1 cellular context compared by ENCODE assay signal in the genomic region with DNA sequence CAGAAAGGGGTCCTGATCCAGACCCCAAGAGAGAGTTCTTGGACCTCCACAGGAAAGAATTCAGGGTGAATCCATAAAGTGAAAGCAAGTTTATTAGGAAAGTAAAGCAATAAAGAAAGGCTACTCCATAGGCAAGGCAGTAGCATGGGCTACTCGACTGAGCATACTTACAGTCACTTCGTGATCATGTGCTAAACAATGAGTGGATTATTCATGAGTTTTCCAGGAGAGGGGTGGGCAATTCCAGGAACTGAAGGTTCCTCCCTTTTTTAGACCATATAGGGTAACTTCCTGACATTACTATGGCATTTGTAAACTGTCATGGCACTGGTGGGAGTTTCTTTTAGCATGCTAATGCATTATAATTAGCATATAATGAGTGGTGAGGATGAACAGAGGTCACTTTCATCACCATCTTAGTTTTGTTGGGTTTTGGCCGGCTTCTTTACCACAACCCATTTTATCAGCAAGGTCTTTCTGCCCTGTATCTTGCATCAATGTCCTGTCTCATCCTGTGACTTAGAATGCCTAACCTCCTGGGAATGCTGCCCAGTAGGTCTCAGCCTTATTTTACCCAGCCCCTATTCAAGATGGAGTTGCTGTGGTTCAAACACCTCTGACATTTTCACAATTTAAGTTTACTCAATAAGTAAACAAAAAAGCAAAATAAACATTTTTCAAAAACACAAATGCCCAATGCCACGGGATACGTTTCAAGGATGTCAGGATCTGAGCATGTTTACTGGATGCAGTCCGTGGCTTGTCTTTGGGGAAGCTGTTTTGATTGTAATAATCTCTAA.
TF ChIP-seq lines count a peak whose summit lies in the region.

No MANE protein-coding gene starts in this region.

TF ChIP-seq in K562, 482 proteins besides CTCF, POLR2A, EP300 and RAD21 (continued from another document and continues in another):
- TF ChIP-seq ZNF311 (CRISPR knock-in tag; IDR thresholded peaks at IDR 0.05), result peak; percentile 99
- TF ChIP-seq THRAP3 (IDR thresholded peaks at IDR 0.05; ENCODE audit: borderline replicate concordance), result no peak
- TF ChIP-seq, protein P1, sequence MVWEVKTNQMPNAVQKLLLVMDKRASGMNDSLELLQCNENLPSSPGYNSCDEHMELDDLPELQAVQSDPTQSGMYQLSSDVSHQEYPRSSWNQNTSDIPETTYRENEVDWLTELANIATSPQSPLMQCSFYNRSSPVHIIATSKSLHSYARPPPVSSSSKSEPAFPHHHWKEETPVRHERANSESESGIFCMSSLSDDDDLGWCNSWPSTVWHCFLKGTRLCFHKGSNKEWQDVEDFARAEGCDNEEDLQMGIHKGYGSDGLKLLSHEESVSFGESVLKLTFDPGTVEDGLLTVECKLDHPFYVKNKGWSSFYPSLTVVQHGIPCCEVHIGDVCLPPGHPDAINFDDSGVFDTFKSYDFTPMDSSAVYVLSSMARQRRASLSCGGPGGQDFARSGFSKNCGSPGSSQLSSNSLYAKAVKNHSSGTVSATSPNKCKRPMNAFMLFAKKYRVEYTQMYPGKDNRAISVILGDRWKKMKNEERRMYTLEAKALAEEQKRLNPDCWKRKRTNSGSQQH (CRISPR knock-in tag; IDR thresholded peaks at IDR 0.05), result peak; percentile 96
- peak; percentile 96 for TF ChIP-seq ZNF239 (CRISPR knock-in tag; IDR thresholded peaks at IDR 0.05)
- peak; percentile 94 for TF ChIP-seq ZNF347 (CRISPR knock-in tag; IDR thresholded peaks at IDR 0.05; ENCODE audit: low read depth)
- no peak for TF ChIP-seq JUNB (CRISPR knock-in tag; conservative IDR thresholded peaks at IDR 0.05)
- no peak for TF ChIP-seq HDAC6 (IDR thresholded peaks at IDR 0.05; ENCODE audit: low read depth, low read length)
- no peak for TF ChIP-seq TAL1 (IDR thresholded peaks at IDR 0.05)
- peak; percentile 57; the same call in 1 of the 2 replicates for TF ChIP-seq NCOA6 (IDR thresholded peaks at IDR 0.05)
- TF ChIP-seq ELF1 (tag; IDR thresholded peaks at IDR 0.05), result peak; percentile 53; the same call in 1 of the 2 replicates
- no peak for TF ChIP-seq ASH1L (IDR thresholded peaks at IDR 0.05; ENCODE audit: borderline replicate concordance, low read depth, partially characterized antibody)
- TF ChIP-seq, protein P2, sequence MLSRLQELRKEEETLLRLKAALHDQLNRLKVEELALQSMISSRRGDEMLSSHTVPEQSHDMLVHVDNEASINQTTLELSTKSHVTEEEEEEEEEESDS (CRISPR knock-in tag; IDR thresholded peaks at IDR 0.05), result peak; percentile 82
- no peak for TF ChIP-seq ZBTB43 (CRISPR knock-in tag; IDR thresholded peaks at IDR 0.05)
- TF ChIP-seq ZFP36 (IDR thresholded peaks at IDR 0.05; ENCODE audit: low read depth, low read length, partially characterized antibody), result peak; percentile 62
- no peak for TF ChIP-seq SFPQ (IDR thresholded peaks at IDR 0.05; ENCODE audit: low read depth, low read length)
- no peak for TF ChIP-seq U2AF2 (optimal IDR thresholded peaks at IDR 0.05; ENCODE audit: low read depth, low read length)
- peak; percentile 98 for TF ChIP-seq NFXL1 (CRISPR knock-in tag; IDR thresholded peaks at IDR 0.05)
- TF ChIP-seq, protein P3, sequence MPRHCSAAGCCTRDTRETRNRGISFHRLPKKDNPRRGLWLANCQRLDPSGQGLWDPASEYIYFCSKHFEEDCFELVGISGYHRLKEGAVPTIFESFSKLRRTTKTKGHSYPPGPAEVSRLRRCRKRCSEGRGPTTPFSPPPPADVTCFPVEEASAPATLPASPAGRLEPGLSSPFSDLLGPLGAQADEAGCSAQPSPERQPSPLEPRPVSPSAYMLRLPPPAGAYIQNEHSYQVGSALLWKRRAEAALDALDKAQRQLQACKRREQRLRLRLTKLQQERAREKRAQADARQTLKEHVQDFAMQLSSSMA (CRISPR knock-in tag; IDR thresholded peaks at IDR 0.05), result peak; percentile 81; the same call in 1 of the 2 replicates
- peak; percentile 97 for TF ChIP-seq ELF4 (CRISPR knock-in tag; IDR thresholded peaks at IDR 0.05)
- peak; percentile 73 for TF ChIP-seq CEBPB (tag; IDR thresholded peaks at IDR 0.05)
- TF ChIP-seq XRCC5 (IDR thresholded peaks at IDR 0.05; ENCODE audit: low read depth, low read length), result no peak
- no peak for TF ChIP-seq SMAD2 (IDR thresholded peaks at IDR 0.05; ENCODE audit: low read depth, low read length)
- peak; percentile 99 for TF ChIP-seq ZNF583 (CRISPR knock-in tag; IDR thresholded peaks at IDR 0.05)
- TF ChIP-seq PTRF (tag; IDR thresholded peaks at IDR 0.05), result peak; percentile 98
- TF ChIP-seq ZBTB12 (CRISPR knock-in tag; IDR thresholded peaks at IDR 0.05), result peak; percentile 90
- 0 out of 2 replicates have a peak, but pooled peaks have one; percentile 57 for TF ChIP-seq ZNF655 (CRISPR knock-in tag; IDR thresholded peaks at IDR 0.05)
- TF ChIP-seq MTA3 (IDR thresholded peaks at IDR 0.05; ENCODE audit: borderline replicate concordance), result no peak; the same call in 1 of the 2 replicates
- peak; percentile 98 for TF ChIP-seq BCL6 (CRISPR knock-in tag; IDR thresholded peaks at IDR 0.05)
- no peak for TF ChIP-seq LARP7 (IDR thresholded peaks at IDR 0.05)
- peak; percentile 97 for TF ChIP-seq ZBTB17 (CRISPR knock-in tag; IDR thresholded peaks at IDR 0.05)
- peak; percentile 98 for TF ChIP-seq HIVEP1 (CRISPR knock-in tag; IDR thresholded peaks at IDR 0.05)
- peak; percentile 90 for TF ChIP-seq MEIS2 (IDR thresholded peaks at IDR 0.05; ENCODE audit: partially characterized antibody)
- TF ChIP-seq, protein P4, sequence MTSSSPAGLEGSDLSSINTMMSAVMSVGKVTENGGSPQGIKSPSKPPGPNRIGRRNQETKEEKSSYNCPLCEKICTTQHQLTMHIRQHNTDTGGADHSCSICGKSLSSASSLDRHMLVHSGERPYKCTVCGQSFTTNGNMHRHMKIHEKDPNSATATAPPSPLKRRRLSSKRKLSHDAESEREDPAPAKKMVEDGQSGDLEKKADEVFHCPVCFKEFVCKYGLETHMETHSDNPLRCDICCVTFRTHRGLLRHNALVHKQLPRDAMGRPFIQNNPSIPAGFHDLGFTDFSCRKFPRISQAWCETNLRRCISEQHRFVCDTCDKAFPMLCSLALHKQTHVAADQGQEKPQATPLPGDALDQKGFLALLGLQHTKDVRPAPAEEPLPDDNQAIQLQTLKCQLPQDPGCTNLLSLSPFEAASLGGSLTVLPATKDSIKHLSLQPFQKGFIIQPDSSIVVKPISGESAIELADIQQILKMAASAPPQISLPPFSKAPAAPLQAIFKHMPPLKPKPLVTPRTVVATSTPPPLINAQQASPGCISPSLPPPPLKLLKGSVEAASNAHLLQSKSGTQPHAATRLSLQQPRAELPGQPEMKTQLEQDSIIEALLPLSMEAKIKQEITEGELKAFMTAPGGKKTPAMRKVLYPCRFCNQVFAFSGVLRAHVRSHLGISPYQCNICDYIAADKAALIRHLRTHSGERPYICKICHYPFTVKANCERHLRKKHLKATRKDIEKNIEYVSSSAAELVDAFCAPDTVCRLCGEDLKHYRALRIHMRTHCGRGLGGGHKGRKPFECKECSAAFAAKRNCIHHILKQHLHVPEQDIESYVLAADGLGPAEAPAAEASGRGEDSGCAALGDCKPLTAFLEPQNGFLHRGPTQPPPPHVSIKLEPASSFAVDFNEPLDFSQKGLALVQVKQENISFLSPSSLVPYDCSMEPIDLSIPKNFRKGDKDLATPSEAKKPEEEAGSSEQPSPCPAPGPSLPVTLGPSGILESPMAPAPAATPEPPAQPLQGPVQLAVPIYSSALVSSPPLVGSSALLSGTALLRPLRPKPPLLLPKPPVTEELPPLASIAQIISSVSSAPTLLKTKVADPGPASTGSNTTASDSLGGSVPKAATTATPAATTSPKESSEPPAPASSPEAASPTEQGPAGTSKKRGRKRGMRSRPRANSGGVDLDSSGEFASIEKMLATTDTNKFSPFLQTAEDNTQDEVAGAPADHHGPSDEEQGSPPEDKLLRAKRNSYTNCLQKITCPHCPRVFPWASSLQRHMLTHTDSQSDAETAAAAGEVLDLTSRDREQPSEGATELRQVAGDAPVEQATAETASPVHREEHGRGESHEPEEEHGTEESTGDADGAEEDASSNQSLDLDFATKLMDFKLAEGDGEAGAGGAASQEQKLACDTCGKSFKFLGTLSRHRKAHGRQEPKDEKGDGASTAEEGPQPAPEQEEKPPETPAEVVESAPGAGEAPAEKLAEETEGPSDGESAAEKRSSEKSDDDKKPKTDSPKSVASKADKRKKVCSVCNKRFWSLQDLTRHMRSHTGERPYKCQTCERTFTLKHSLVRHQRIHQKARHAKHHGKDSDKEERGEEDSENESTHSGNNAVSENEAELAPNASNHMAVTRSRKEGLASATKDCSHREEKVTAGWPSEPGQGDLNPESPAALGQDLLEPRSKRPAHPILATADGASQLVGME (CRISPR knock-in tag; IDR thresholded peaks at IDR 0.05), result peak; percentile 98
- TF ChIP-seq CTBP1 (IDR thresholded peaks at IDR 0.05; ENCODE audit: borderline replicate concordance), result peak; percentile 56
- TF ChIP-seq CXXC5 (CRISPR knock-in tag; IDR thresholded peaks at IDR 0.05), result peak; percentile 93
- peak; percentile 92 for TF ChIP-seq ELK3 (CRISPR knock-in tag; IDR thresholded peaks at IDR 0.05)
- TF ChIP-seq NCOA2 (IDR thresholded peaks at IDR 0.05; ENCODE audit: partially characterized antibody in 2 of 2), result no peak
- peak; percentile 53; the same call in 1 of the 2 replicates for TF ChIP-seq RAD51 (IDR thresholded peaks at IDR 0.05; ENCODE audit: borderline replicate concordance, low read depth)
- no peak for TF ChIP-seq ZNF699 (CRISPR knock-in tag; IDR thresholded peaks at IDR 0.05; ENCODE audit: insufficient replicate concordance)
- no peak for TF ChIP-seq NR1H2 (CRISPR knock-in tag; IDR thresholded peaks at IDR 0.05)
- TF ChIP-seq SAP30 (IDR thresholded peaks at IDR 0.05; ENCODE audit: borderline replicate concordance, insufficient read depth, low read depth, low read length, poor library complexity, severe bottlenecking), result no peak
- no peak for TF ChIP-seq FOXA1 (IDR thresholded peaks at IDR 0.05; ENCODE audit: borderline replicate concordance)
- peak; percentile 95 for TF ChIP-seq GABPB2 (CRISPR knock-in tag; conservative IDR thresholded peaks at IDR 0.05)
- no peak for TF ChIP-seq SIX5 (IDR thresholded peaks at IDR 0.05; ENCODE audit: borderline replicate concordance in 1 of 2, insufficient read depth in 1 of 2, low read depth in 1 of 2, low read length in 2 of 2)
- peak; percentile 92 for TF ChIP-seq ZNF134 (CRISPR knock-in tag; conservative IDR thresholded peaks at IDR 0.05)
- 0 out of 2 replicates have a peak, but pooled peaks have one; percentile 4 for TF ChIP-seq MXI1 (IDR thresholded peaks at IDR 0.05; ENCODE audit: low read depth, low read length)
- no peak for TF ChIP-seq ZFP30 (CRISPR knock-in tag; IDR thresholded peaks at IDR 0.05; ENCODE audit: borderline replicate concordance)
- TF ChIP-seq BRD4 (IDR thresholded peaks at IDR 0.05), result peak; percentile 68; the same call in 1 of the 2 replicates
- TF ChIP-seq KLF13 (tag; IDR thresholded peaks at IDR 0.05; ENCODE audit: borderline replicate concordance, low read depth), result peak; percentile 97
- TF ChIP-seq MAFG (tag; conservative IDR thresholded peaks at IDR 0.05), result peak; percentile 72; the same call in 1 of the 2 replicates
- TF ChIP-seq ZKSCAN3 (CRISPR knock-in tag; IDR thresholded peaks at IDR 0.05), result peak; percentile 68; the same call in 1 of the 2 replicates
- no peak for TF ChIP-seq FOXJ3 (CRISPR knock-in tag; IDR thresholded peaks at IDR 0.05)
- TF ChIP-seq STAG1 (CRISPR knock-in tag; IDR thresholded peaks at IDR 0.05; ENCODE audit: borderline replicate concordance), result no peak
